Comparison of ENCODE assay signal across 21 cellular contexts in the genomic region with DNA sequence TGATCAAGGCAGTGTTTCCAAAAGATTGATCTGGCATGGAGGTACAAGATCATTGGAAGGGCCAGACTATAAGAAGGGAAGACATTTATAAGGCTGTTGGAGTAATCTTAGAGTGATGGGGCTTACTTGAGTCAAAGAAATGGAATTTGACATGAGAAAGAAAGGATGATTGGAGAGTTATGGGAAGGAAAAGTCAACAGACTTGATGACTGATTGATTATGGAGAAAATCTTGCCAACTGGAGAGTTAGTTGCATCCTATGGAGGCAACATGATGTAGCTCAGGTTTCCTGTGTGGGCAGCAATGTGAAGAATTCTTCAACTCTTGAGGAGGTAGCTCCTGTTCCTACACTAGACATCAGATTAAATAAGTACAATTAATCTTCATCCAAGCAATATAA. TPM values are rescaled to one million over a fixed set of nuclear protein-coding genes. Genes with fewer than 3 reads are reported as not detected.
DNase-seq lines count a peak whose midpoint lies in the region; ATAC-seq, FAIRE-seq and TF ChIP-seq lines count a peak whose summit lies in the region.
"Had no signal": no experiment of that assay in that cellular context is flagged by ENCODE, and none has a peak within 500 bp of the region (broad histone marks: within the 10 kb centered on the region; RNA-seq: fewer than 3 reads in every experiment).

No MANE protein-coding gene starts in this region.

- H3K27ac Mint-ChIP-seq in activated CD4-positive, alpha-beta T cell treated with anti-CD3 and anti-CD28 coated beads, Interleukin-2, amount 10 ng/mL, durations not matched to agents 24 days and 14 days = no peak overlapping the region
- H3K27ac Mint-ChIP-seq: B cell; CD4-positive, alpha-beta T cell; CD8-positive, alpha-beta T cell had no signal

- H3K27me3 ChIP-seq in GM23248 (replicated peaks; ENCODE audit: insufficient read depth) (0 out of 2 replicates have a peak, but pooled peaks cover 4% of the 10 kb centered on the region), bronchial epithelial cell (ENCODE audit: control insufficient read depth, insufficient read depth, low read length) (no peaks in the 10 kb centered on the region), uterus (no peaks in the 10 kb centered on the region)
- H3K27me3 ChIP-seq: BLaER1 treated with 17β-estradiol and CSF1 and Interleukin-3, amounts not matched to agents 10 nM and 100 nM had no signal

- H3K4me1 Mint-ChIP-seq in activated CD4-positive, alpha-beta T cell treated with anti-CD3 and anti-CD28 coated beads, Interleukin-2, amount 10 ng/mL, durations not matched to agents 24 days and 14 days = no peaks in the 10 kb centered on the region

- no peaks in the 10 kb centered on the region for H3K79me2 ChIP-seq in GM23248 (ENCODE audit: insufficient read depth)

- H3K27ac ChIP-seq in GM23248 = no peak overlapping the region
- H3K27ac ChIP-seq in uterus = peak overlapping the region; percentile 23 to 42
- H3K27ac ChIP-seq: 22Rv1; A549; BLaER1 treated with 17β-estradiol and CSF1 and Interleukin-3, amounts not matched to agents 10 nM and 100 nM; C4-2B had no signal

- no peaks in the 10 kb centered on the region for H3K9me3 ChIP-seq in GM23248 (ENCODE audit: low read depth)
- H3K9me3 ChIP-seq in uterus = no peaks in the 10 kb centered on the region
- H3K9me3 ChIP-seq: A549; BLaER1 treated with 17β-estradiol and CSF1 and Interleukin-3, amounts not matched to agents 10 nM and 100 nM; Caco-2 had no signal

- peaks cover 21% of the 10 kb centered on the region for H3F3A ChIP-seq in GM23248 (ENCODE audit: insufficient read depth)

- peaks cover 48% of the 10 kb centered on the region for H3K27me3 Mint-ChIP-seq in activated CD4-positive, alpha-beta T cell treated with anti-CD3 and anti-CD28 coated beads, Interleukin-2, amount 10 ng/mL, durations not matched to agents 24 days and 14 days

- H3K4me2 ChIP-seq in GM23248 (ENCODE audit: unreplicated experiment) = no peak overlapping the region
- H3K4me2 ChIP-seq: A549; BLaER1 treated with 17β-estradiol and CSF1 and Interleukin-3, amounts not matched to agents 10 nM and 100 nM had no signal

- DNase-seq in GM23248 (peak; percentile 17), bronchial epithelial cell (ENCODE audit: low read depth) (peak; percentile 65), uterus (no peak)
- no peak for DNase-seq in activated CD4-positive, alpha-beta T cell treated with anti-CD3 and anti-CD28 coated beads, Interleukin-2, amount 10 ng/mL, durations not matched to agents 24 days and 14 days
- DNase-seq: AML-193; Caco-2; Calu3; CD4-positive, alpha-beta T cell; CD8-positive, alpha-beta T cell; DMS79 treated with DMSO at 0.1 percent for 48 hours; GF-D8 had no signal

- H3K36me3 ChIP-seq in GM23248 (ENCODE audit: low read depth) (no peaks in the 10 kb centered on the region), bronchial epithelial cell (ENCODE audit: control insufficient read depth, insufficient read depth, low read length) (no peaks in the 10 kb centered on the region), uterus (no peaks in the 10 kb centered on the region)
- H3K36me3 ChIP-seq: BLaER1 treated with 17β-estradiol and CSF1 and Interleukin-3, amounts not matched to agents 10 nM and 100 nM had no signal

- no peak for ATAC-seq in GM19467 (IDR thresholded peaks at IDR 0.05; ENCODE audit: unreplicated experiment)
- ATAC-seq: A549; CD8-positive, alpha-beta T cell had no signal

- intact Hi-C loops in uterus (cut with DNase I; ENCODE audit: low total_unique reads) = no loop called here
- intact Hi-C loops in activated CD4-positive, alpha-beta T cell treated with anti-CD3 and anti-CD28 coated beads, Interleukin-2, amount 10 ng/mL, durations not matched to agents 24 days and 14 days (cut with micrococcal nuclease) = no loop called here

- 0 out of 2 replicates have a peak overlapping the region, but pooled peaks have one; percentile 9 for H2AFZ ChIP-seq in GM23248

- no peak for TF ChIP-seq POLR2A in uterus (IDR thresholded peaks at IDR 0.05)

- TF ChIP-seq CTCF in bronchial epithelial cell (IDR thresholded peaks at IDR 0.05; ENCODE audit: insufficient read depth, low read length, severe bottlenecking) = no peak
- no peak for TF ChIP-seq CTCF in uterus (IDR thresholded peaks at IDR 0.05)

- H3K36me3 Mint-ChIP-seq in activated CD4-positive, alpha-beta T cell treated with anti-CD3 and anti-CD28 coated beads, Interleukin-2, amount 10 ng/mL, durations not matched to agents 24 days and 14 days (ENCODE audit: low read depth) = no peaks in the 10 kb centered on the region
- H3K36me3 Mint-ChIP-seq: CD8-positive, alpha-beta T cell had no signal

- H3K9me2 ChIP-seq in GM23248 (ENCODE audit: insufficient read depth) = no peaks in the 10 kb centered on the region

- H3K4me3 ChIP-seq in GM23248 (no peak overlapping the region), bronchial epithelial cell (ENCODE audit: low read depth, low read length) (no peak overlapping the region), uterus (no peak overlapping the region)
- H3K4me3 ChIP-seq: A549; BLaER1 treated with 17β-estradiol and CSF1 and Interleukin-3, amounts not matched to agents 10 nM and 100 nM had no signal

- no peaks in the 10 kb centered on the region for H4K20me1 ChIP-seq in GM23248 (ENCODE audit: insufficient read depth)
- H4K20me1 ChIP-seq: BLaER1 treated with 17β-estradiol and CSF1 and Interleukin-3, amounts not matched to agents 10 nM and 100 nM had no signal

- no peak overlapping the region for H3K4me3 Mint-ChIP-seq in activated CD4-positive, alpha-beta T cell treated with anti-CD3 and anti-CD28 coated beads, Interleukin-2, amount 10 ng/mL, durations not matched to agents 24 days and 14 days
- H3K4me3 Mint-ChIP-seq: B cell; CD4-positive, alpha-beta T cell; CD8-positive, alpha-beta T cell had no signal

- peaks cover 43% of the 10 kb centered on the region for H3K4me1 ChIP-seq in GM23248 (ENCODE audit: insufficient read depth)
- H3K4me1 ChIP-seq in uterus = no peaks in the 10 kb centered on the region
- H3K4me1 ChIP-seq: A549, Caco-2 had no signal

- no peak for FAIRE-seq in bronchial epithelial cell (lab: Jason Lieb, UNC)
- FAIRE-seq: A549, D721Med, G401.6, GM12891, GM19239 had no signal

- in situ Hi-C loops in GM23248 (cut with MboI) = no loop called here

- no peaks in the 10 kb centered on the region for H3K9me3 Mint-ChIP-seq in activated CD4-positive, alpha-beta T cell treated with anti-CD3 and anti-CD28 coated beads, Interleukin-2, amount 10 ng/mL, durations not matched to agents 24 days and 14 days
- H3K9me3 Mint-ChIP-seq: CD4-positive, alpha-beta T cell; CD8-positive, alpha-beta T cell had no signal

- no peak overlapping the region for H3K9ac ChIP-seq in GM23248
- H3K9ac ChIP-seq: BLaER1 treated with 17β-estradiol and CSF1 and Interleukin-3, amounts not matched to agents 10 nM and 100 nM had no signal

RNA-seq across cellular contexts. Expression of a gene that starts 10.9 kb away (rescaled TPM):
- 4.2 and 20.0 TPM in 2 replicates for total RNA-seq in GM23248 (2014; rRNA removed; shearing (Covaris generic))
- 6.0 and 6.5 TPM in 2 replicates for polyA plus RNA-seq in GM23248 (2016; fragmentation: Nextera tagmentation; extraction: Ambion mirVana)
- 10.3 and 21.1 TPM in 2 replicates for total RNA-seq in bronchial epithelial cell
- total RNA-seq in uterus = 100 to 1,000 TPM in 1 of 4 donors, 10 to 100 TPM in 2, 1 to 10 TPM in 1; 8.2 to 203 (median 35.5) TPM
- 16.1 and 18.3 TPM in 2 replicates for total RNA-seq in activated CD4-positive, alpha-beta T cell treated with anti-CD3 and anti-CD28 coated beads, Interleukin-2, amount 10 ng/mL, durations not matched to agents 24 days and 14 days

Comparison
In these comparisons a context has a peak if more than half of its experiments do, and no peak if none do; other contexts are left out.
1. DNase-seq: peak in GM23248 (single experiment) and bronchial epithelial cell (single experiment); none in uterus (0 of 2) and activated CD4-positive, alpha-beta T cell treated with anti-CD3 and anti-CD28 coated beads, Interleukin-2, amount 10 ng/mL, durations not matched to agents 24 days and 14 days (single experiment).